19 cellular contexts compared by ENCODE assay signal in genomic region chr5:111493031-111493430, GRCh38. TPM values are rescaled to one million over a fixed set of nuclear protein-coding genes. Genes with fewer than 3 reads are reported as not detected.
DNase-seq lines count a peak whose midpoint lies in the region; ATAC-seq lines count a peak whose summit lies in the region.
"Had no signal": no experiment of that assay in that cellular context is flagged by ENCODE, and none has a peak within 500 bp of the region (broad histone marks: within the 10 kb centered on the region; RNA-seq: fewer than 3 reads in every experiment).

No MANE protein-coding gene starts in this region.

- POLR2A ChIA-PET in naive thymus-derived CD8-positive, alpha-beta T cell (lab: Charles Lee): no interaction called here

- intact Hi-C loops in activated T-helper 1 cell treated with anti-CD3 and anti-CD28 coated beads, Interleukin-12 subunit alpha, Interleukin-12 subunit beta, Interleukin-2, Interleukin-4 antibody, amounts not matched to agents 30 ng/mL and 10 ng/mL and 1 ng/mL, durations not matched to agents 14 hours and 24 hours and 36 hours (cut with micrococcal nuclease): no loop called here

- in situ Hi-C loops in G401 (cut with HindIII; ENCODE audit: low sequenced_read_pairs): no loop called here

- CTCF ChIA-PET in activated naive CD4-positive, alpha-beta T cell treated with anti-CD3 and anti-CD28 coated beads, Interleukin-2, amount 10 ng/mL, durations not matched to agents 7 days and 5 days (lab: Charles Lee): no interaction called here

- peaks cover 5% of the 10 kb centered on the region for H3K4me1 Mint-ChIP-seq in activated naive CD4-positive, alpha-beta T cell treated with anti-CD3 and anti-CD28 coated beads, Interleukin-2, amount 10 ng/mL, durations not matched to agents 7 days and 5 days
- H3K4me1 Mint-ChIP-seq in activated T-helper 1 cell treated with anti-CD3 and anti-CD28 coated beads, Interleukin-12 subunit alpha, Interleukin-12 subunit beta, Interleukin-2, Interleukin-4 antibody, amounts not matched to agents 30 ng/mL and 10 ng/mL and 1 ng/mL, durations not matched to agents 14 hours and 24 hours and 36 hours (ENCODE audit: low read depth): peaks cover 24% of the 10 kb centered on the region
- H3K4me1 Mint-ChIP-seq in naive thymus-derived CD8-positive, alpha-beta T cell: peaks cover 0 to 7% (median 3%) of the 10 kb centered on the region in 4 donors

- H3K9me3 Mint-ChIP-seq in activated naive CD4-positive, alpha-beta T cell treated with anti-CD3 and anti-CD28 coated beads, Interleukin-2, amount 10 ng/mL, durations not matched to agents 7 days and 5 days: no peaks in the 10 kb centered on the region
- H3K9me3 Mint-ChIP-seq in activated T-helper 1 cell treated with anti-CD3 and anti-CD28 coated beads, Interleukin-12 subunit alpha, Interleukin-12 subunit beta, Interleukin-2, Interleukin-4 antibody, amounts not matched to agents 30 ng/mL and 10 ng/mL and 1 ng/mL, durations not matched to agents 14 hours and 24 hours and 36 hours: no peaks in the 10 kb centered on the region
- H3K9me3 Mint-ChIP-seq in naive thymus-derived CD8-positive, alpha-beta T cell: no peaks in the 10 kb centered on the region

- no peak for ATAC-seq in naive thymus-derived CD8-positive, alpha-beta T cell
- no peak for ATAC-seq in HG03135 (IDR thresholded peaks at IDR 0.05; ENCODE audit: unreplicated experiment)
- ATAC-seq: esophagus mucosa had no signal

- DNase-seq in activated naive CD4-positive, alpha-beta T cell treated with anti-CD3 and anti-CD28 coated beads, Interleukin-2, amount 10 ng/mL, durations not matched to agents 7 days and 5 days: no peak
- no peak for DNase-seq in activated naive CD4-positive, alpha-beta T cell treated with Interleukin-2 at 50 U/mL for 16 hours
- peak; percentile 65 for DNase-seq in G401 (ENCODE audit: low spot score)
- no peak for DNase-seq in activated T-helper 1 cell treated with anti-CD3 and anti-CD28 coated beads, Interleukin-12 subunit alpha, Interleukin-12 subunit beta, Interleukin-2, Interleukin-4 antibody, amounts not matched to agents 30 ng/mL and 10 ng/mL and 1 ng/mL, durations not matched to agents 14 hours and 24 hours and 36 hours (ENCODE audit: low spot score)
- DNase-seq in naive thymus-derived CD8-positive, alpha-beta T cell: no peak
- DNase-seq in medulla oblongata (ENCODE audit: extremely low spot score): no peak
- DNase-seq in HPDE6-E6E7 (ENCODE audit: extremely low spot score): no peak
- DNase-seq: activated CD4-positive, alpha-beta T cell treated with anti-CD3 and anti-CD28 coated beads for 1 hour; activated gamma-delta T cell treated with Interleukin-2 at 50 U/mL for 16 hours; effector memory CD4-positive, alpha-beta T cell; foreskin melanocyte; hippocampal formation; MV-4-11; nucleus accumbens; small intestine; stimulated activated naive CD4-positive, alpha-beta T cell had no signal

- peak overlapping the region; percentile 6 for H3K27ac Mint-ChIP-seq in activated naive CD4-positive, alpha-beta T cell treated with anti-CD3 and anti-CD28 coated beads, Interleukin-2, amount 10 ng/mL, durations not matched to agents 7 days and 5 days
- peak overlapping the region; percentile 61 for H3K27ac Mint-ChIP-seq in activated T-helper 1 cell treated with anti-CD3 and anti-CD28 coated beads, Interleukin-12 subunit alpha, Interleukin-12 subunit beta, Interleukin-2, Interleukin-4 antibody, amounts not matched to agents 30 ng/mL and 10 ng/mL and 1 ng/mL, durations not matched to agents 14 hours and 24 hours and 36 hours
- peak overlapping the region in 8 of 10 donors; percentile 3 to 69 (median 22) for H3K27ac Mint-ChIP-seq in naive thymus-derived CD8-positive, alpha-beta T cell
- H3K27ac Mint-ChIP-seq: CD14-positive monocyte had no signal

- H3K27me3 Mint-ChIP-seq in activated naive CD4-positive, alpha-beta T cell treated with anti-CD3 and anti-CD28 coated beads, Interleukin-2, amount 10 ng/mL, durations not matched to agents 7 days and 5 days: no peaks in the 10 kb centered on the region
- H3K27me3 Mint-ChIP-seq in activated T-helper 1 cell treated with anti-CD3 and anti-CD28 coated beads, Interleukin-12 subunit alpha, Interleukin-12 subunit beta, Interleukin-2, Interleukin-4 antibody, amounts not matched to agents 30 ng/mL and 10 ng/mL and 1 ng/mL, durations not matched to agents 14 hours and 24 hours and 36 hours (ENCODE audit: insufficient read depth): no peaks in the 10 kb centered on the region
- no peaks in the 10 kb centered on the region for H3K27me3 Mint-ChIP-seq in naive thymus-derived CD8-positive, alpha-beta T cell

- H3K4me3 Mint-ChIP-seq in activated naive CD4-positive, alpha-beta T cell treated with anti-CD3 and anti-CD28 coated beads, Interleukin-2, amount 10 ng/mL, durations not matched to agents 7 days and 5 days: no peak overlapping the region
- no peak overlapping the region for H3K4me3 Mint-ChIP-seq in activated T-helper 1 cell treated with anti-CD3 and anti-CD28 coated beads, Interleukin-12 subunit alpha, Interleukin-12 subunit beta, Interleukin-2, Interleukin-4 antibody, amounts not matched to agents 30 ng/mL and 10 ng/mL and 1 ng/mL, durations not matched to agents 14 hours and 24 hours and 36 hours
- no peak overlapping the region for H3K4me3 Mint-ChIP-seq in naive thymus-derived CD8-positive, alpha-beta T cell
- H3K4me3 Mint-ChIP-seq: CD14-positive monocyte had no signal

- H3K36me3 Mint-ChIP-seq in activated naive CD4-positive, alpha-beta T cell treated with anti-CD3 and anti-CD28 coated beads, Interleukin-2, amount 10 ng/mL, durations not matched to agents 7 days and 5 days: peaks cover 43% of the 10 kb centered on the region
- peaks cover 39% of the 10 kb centered on the region for H3K36me3 Mint-ChIP-seq in activated T-helper 1 cell treated with anti-CD3 and anti-CD28 coated beads, Interleukin-12 subunit alpha, Interleukin-12 subunit beta, Interleukin-2, Interleukin-4 antibody, amounts not matched to agents 30 ng/mL and 10 ng/mL and 1 ng/mL, durations not matched to agents 14 hours and 24 hours and 36 hours (ENCODE audit: low read depth)
- peaks cover 0 to 29% (median 14%) of the 10 kb centered on the region in 3 donors for H3K36me3 Mint-ChIP-seq in naive thymus-derived CD8-positive, alpha-beta T cell

RNA-seq across cellular contexts. Expression of gene STARD4, which starts 19.3 kb away (rescaled TPM):
- total RNA-seq in G401 (2014; rRNA removed; shearing (Covaris generic)): 32.0 and 61.8 TPM in 2 replicates
- 149 and 163 TPM in 2 replicates for total RNA-seq in activated T-helper 1 cell treated with anti-CD3 and anti-CD28 coated beads, Interleukin-12 subunit alpha, Interleukin-12 subunit beta, Interleukin-2, Interleukin-4 antibody, amounts not matched to agents 30 ng/mL and 10 ng/mL and 1 ng/mL, durations not matched to agents 14 hours and 24 hours and 36 hours
- 10 to 100 TPM; 10.9 to 11.9 TPM for total RNA-seq in naive thymus-derived CD8-positive, alpha-beta T cell
- polyA plus RNA-seq in naive thymus-derived CD8-positive, alpha-beta T cell: 1 to 10 TPM; 4.6 to 6.1 (median 5.0) TPM

Comparison
In these comparisons a context has a peak if more than half of its experiments do, and no peak if none do; other contexts are left out.
1. H3K27ac Mint-ChIP-seq: peak in every context shown above with its lines; median percentile 61 in activated T-helper 1 cell treated with anti-CD3 and anti-CD28 coated beads, Interleukin-12 subunit alpha, Interleukin-12 subunit beta, Interleukin-2, Interleukin-4 antibody, amounts not matched to agents 30 ng/mL and 10 ng/mL and 1 ng/mL, durations not matched to agents 14 hours and 24 hours and 36 hours; 22 in naive thymus-derived CD8-positive, alpha-beta T cell; 6 in activated naive CD4-positive, alpha-beta T cell treated with anti-CD3 and anti-CD28 coated beads, Interleukin-2, amount 10 ng/mL, durations not matched to agents 7 days and 5 days.